ENCODE assay signal across 1 cellular context in genomic region chr17:51012538-51012937, GRCh38.
TF ChIP-seq lines count a peak whose summit lies in the region.

No MANE protein-coding gene starts in this region.

TF ChIP-seq in HEK293, 187 proteins besides CTCF, POLR2A, EP300 and RAD21 (continued from another document):
- TF ChIP-seq, protein P1, sequence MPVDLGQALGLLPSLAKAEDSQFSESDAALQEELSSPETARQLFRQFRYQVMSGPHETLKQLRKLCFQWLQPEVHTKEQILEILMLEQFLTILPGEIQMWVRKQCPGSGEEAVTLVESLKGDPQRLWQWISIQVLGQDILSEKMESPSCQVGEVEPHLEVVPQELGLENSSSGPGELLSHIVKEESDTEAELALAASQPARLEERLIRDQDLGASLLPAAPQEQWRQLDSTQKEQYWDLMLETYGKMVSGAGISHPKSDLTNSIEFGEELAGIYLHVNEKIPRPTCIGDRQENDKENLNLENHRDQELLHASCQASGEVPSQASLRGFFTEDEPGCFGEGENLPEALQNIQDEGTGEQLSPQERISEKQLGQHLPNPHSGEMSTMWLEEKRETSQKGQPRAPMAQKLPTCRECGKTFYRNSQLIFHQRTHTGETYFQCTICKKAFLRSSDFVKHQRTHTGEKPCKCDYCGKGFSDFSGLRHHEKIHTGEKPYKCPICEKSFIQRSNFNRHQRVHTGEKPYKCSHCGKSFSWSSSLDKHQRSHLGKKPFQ (tag by site-specific recombination; IDR thresholded peaks at IDR 0.05): no peak
- TF ChIP-seq ZNF596 (tag by site-specific recombination; IDR thresholded peaks at IDR 0.05): no peak
